Comparison of ENCODE assay signal across 1 cellular context in the genomic region with DNA sequence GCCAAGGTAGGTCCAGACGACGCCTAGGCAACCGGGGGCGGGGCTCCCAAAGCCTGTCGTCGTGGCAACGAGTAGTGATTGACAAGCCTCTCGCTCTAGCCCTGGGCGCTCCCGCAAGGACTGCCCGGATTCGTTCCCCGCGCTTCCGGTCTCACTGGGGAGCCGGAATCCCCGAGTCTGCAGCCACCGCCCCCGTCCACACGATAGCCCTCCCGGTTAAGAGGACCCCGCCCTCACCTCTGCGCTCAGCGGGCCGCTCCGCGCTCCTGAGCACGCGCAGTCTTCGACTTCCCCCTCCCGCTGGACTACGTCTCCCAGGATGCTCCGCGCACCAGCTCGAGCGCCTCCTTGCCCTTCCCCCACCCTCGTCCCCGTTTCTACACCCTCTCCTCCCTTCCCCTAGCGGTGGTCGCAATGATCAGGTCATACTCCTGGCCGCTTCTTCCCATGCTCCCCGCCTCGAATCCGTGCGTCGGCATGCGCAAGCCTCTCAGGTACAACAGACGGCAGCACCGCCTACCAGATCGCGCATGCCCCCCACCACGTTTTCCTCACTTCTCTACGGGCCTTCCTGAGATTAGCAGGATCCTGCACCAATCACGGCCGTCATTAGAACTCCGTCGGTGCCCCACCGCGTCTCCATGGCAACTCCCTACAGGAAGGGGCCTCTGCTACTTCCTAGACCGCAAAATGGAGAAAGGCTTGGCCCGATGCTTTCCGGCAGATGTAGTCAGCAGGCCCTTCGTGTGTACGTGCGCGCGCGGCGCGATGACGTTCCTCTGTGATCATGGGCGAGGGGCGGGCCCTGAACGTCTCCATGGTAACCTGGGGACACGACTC.
A peak's percentile ranks its signal among the peaks of the same experiment; 100 is the strongest.
TF ChIP-seq lines count a peak whose summit lies in the region.

A gene (minus strand): TSS at position 518 of the 840 bp plus-strand sequence. CDS start 1,946 bp downstream, outside the sequence.

TF ChIP-seq in HepG2, 621 proteins besides CTCF, POLR2A, EP300 and RAD21 (continued from another document and continues in another):
- TF ChIP-seq, protein P1, sequence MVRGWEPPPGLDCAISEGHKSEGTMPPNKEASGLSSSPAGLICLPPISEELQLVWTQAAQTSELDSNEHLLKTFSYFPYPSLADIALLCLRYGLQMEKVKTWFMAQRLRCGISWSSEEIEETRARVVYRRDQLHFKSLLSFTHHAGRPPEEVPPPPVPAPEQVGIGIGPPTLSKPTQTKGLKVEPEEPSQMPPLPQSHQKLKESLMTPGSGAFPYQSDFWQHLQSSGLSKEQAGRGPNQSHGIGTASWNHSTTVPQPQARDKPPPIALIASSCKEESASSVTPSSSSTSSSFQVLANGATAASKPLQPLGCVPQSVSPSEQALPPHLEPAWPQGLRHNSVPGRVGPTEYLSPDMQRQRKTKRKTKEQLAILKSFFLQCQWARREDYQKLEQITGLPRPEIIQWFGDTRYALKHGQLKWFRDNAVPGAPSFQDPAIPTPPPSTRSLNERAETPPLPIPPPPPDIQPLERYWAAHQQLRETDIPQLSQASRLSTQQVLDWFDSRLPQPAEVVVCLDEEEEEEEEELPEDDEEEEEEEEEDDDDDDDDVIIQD (CRISPR knock-in tag; IDR thresholded peaks at IDR 0.05; ENCODE audit: low read depth) = 0 out of 2 replicates have a peak, but pooled peaks have one; percentile 31
- TF ChIP-seq ISL2 (CRISPR knock-in tag; IDR thresholded peaks at IDR 0.05) (peak; percentile 52; the same call in 1 of the 2 replicates), ZNF367 (CRISPR knock-in tag; IDR thresholded peaks at IDR 0.05; ENCODE audit: borderline replicate concordance) (no peak), SALL1 (CRISPR knock-in tag; IDR thresholded peaks at IDR 0.05) (peak; percentile 60), PHF5A (CRISPR knock-in tag; IDR thresholded peaks at IDR 0.05; ENCODE audit: low read depth, unreplicated experiment) (peak; percentile 56), TBX2 (CRISPR knock-in tag; IDR thresholded peaks at IDR 0.05; ENCODE audit: borderline replicate concordance) (peak; percentile 65; the same call in 1 of the 2 replicates), HNRNPUL1 (IDR thresholded peaks at IDR 0.05; ENCODE audit: low read depth, low read length) (no peak), EHMT2 (IDR thresholded peaks at IDR 0.05; ENCODE audit: borderline replicate concordance, low read depth, low read length) (no peak), HDAC1 (CRISPR knock-in tag; IDR thresholded peaks at IDR 0.05) (peak; percentile 95; the same call in 1 of the 2 replicates), ETV6 (CRISPR knock-in tag; conservative IDR thresholded peaks at IDR 0.05) (no peak; the same call in 1 of the 2 replicates), NR2C2 (CRISPR knock-in tag; IDR thresholded peaks at IDR 0.05; ENCODE audit: borderline replicate concordance) (peak; percentile 79; the same call in 1 of the 2 replicates), BRD4 (CRISPR knock-in tag; IDR thresholded peaks at IDR 0.05) (no peak), NFYC (CRISPR knock-in tag; IDR thresholded peaks at IDR 0.05) (peak; percentile 87), ZNF264 (CRISPR knock-in tag; IDR thresholded peaks at IDR 0.05) (0 out of 2 replicates have a peak, but pooled peaks have one; percentile 2), ZNF605 (CRISPR knock-in tag; IDR thresholded peaks at IDR 0.05) (no peak), TOPORS (CRISPR knock-in tag; IDR thresholded peaks at IDR 0.05) (no peak), ZNF230 (CRISPR knock-in tag; IDR thresholded peaks at IDR 0.05) (no peak; the same call in 1 of the 2 replicates), HNF4G (IDR thresholded peaks at IDR 0.05; ENCODE audit: borderline replicate concordance, low read depth, low read length) (no peak), HNF4G (CRISPR knock-in tag; IDR thresholded peaks at IDR 0.05; ENCODE audit: borderline replicate concordance, low read depth) (0 out of 2 replicates have a peak, but pooled peaks have one; percentile 24)
- TF ChIP-seq, protein P2, sequence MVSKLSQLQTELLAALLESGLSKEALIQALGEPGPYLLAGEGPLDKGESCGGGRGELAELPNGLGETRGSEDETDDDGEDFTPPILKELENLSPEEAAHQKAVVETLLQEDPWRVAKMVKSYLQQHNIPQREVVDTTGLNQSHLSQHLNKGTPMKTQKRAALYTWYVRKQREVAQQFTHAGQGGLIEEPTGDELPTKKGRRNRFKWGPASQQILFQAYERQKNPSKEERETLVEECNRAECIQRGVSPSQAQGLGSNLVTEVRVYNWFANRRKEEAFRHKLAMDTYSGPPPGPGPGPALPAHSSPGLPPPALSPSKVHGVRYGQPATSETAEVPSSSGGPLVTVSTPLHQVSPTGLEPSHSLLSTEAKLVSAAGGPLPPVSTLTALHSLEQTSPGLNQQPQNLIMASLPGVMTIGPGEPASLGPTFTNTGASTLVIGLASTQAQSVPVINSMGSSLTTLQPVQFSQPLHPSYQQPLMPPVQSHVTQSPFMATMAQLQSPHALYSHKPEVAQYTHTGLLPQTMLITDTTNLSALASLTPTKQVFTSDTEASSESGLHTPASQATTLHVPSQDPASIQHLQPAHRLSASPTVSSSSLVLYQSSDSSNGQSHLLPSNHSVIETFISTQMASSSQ (IDR thresholded peaks at IDR 0.05; ENCODE audit: low read depth) = peak; percentile 17; the same call in 1 of the 2 replicates
- TF ChIP-seq, protein P2 (CRISPR knock-in tag; IDR thresholded peaks at IDR 0.05; ENCODE audit: borderline replicate concordance) = 0 out of 2 replicates have a peak, but pooled peaks have one; percentile 42
- TF ChIP-seq, protein P3, sequence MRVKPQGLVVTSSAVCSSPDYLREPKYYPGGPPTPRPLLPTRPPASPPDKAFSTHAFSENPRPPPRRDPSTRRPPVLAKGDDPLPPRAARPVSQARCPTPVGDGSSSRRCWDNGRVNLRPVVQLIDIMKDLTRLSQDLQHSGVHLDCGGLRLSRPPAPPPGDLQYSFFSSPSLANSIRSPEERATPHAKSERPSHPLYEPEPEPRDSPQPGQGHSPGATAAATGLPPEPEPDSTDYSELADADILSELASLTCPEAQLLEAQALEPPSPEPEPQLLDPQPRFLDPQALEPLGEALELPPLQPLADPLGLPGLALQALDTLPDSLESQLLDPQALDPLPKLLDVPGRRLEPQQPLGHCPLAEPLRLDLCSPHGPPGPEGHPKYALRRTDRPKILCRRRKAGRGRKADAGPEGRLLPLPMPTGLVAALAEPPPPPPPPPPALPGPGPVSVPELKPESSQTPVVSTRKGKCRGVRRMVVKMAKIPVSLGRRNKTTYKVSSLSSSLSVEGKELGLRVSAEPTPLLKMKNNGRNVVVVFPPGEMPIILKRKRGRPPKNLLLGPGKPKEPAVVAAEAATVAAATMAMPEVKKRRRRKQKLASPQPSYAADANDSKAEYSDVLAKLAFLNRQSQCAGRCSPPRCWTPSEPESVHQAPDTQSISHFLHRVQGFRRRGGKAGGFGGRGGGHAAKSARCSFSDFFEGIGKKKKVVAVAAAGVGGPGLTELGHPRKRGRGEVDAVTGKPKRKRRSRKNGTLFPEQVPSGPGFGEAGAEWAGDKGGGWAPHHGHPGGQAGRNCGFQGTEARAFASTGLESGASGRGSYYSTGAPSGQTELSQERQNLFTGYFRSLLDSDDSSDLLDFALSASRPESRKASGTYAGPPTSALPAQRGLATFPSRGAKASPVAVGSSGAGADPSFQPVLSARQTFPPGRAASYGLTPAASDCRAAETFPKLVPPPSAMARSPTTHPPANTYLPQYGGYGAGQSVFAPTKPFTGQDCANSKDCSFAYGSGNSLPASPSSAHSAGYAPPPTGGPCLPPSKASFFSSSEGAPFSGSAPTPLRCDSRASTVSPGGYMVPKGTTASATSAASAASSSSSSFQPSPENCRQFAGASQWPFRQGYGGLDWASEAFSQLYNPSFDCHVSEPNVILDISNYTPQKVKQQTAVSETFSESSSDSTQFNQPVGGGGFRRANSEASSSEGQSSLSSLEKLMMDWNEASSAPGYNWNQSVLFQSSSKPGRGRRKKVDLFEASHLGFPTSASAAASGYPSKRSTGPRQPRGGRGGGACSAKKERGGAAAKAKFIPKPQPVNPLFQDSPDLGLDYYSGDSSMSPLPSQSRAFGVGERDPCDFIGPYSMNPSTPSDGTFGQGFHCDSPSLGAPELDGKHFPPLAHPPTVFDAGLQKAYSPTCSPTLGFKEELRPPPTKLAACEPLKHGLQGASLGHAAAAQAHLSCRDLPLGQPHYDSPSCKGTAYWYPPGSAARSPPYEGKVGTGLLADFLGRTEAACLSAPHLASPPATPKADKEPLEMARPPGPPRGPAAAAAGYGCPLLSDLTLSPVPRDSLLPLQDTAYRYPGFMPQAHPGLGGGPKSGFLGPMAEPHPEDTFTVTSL (CRISPR knock-in tag; IDR thresholded peaks at IDR 0.05; ENCODE audit: borderline replicate concordance) = no peak
- TF ChIP-seq, protein P4, sequence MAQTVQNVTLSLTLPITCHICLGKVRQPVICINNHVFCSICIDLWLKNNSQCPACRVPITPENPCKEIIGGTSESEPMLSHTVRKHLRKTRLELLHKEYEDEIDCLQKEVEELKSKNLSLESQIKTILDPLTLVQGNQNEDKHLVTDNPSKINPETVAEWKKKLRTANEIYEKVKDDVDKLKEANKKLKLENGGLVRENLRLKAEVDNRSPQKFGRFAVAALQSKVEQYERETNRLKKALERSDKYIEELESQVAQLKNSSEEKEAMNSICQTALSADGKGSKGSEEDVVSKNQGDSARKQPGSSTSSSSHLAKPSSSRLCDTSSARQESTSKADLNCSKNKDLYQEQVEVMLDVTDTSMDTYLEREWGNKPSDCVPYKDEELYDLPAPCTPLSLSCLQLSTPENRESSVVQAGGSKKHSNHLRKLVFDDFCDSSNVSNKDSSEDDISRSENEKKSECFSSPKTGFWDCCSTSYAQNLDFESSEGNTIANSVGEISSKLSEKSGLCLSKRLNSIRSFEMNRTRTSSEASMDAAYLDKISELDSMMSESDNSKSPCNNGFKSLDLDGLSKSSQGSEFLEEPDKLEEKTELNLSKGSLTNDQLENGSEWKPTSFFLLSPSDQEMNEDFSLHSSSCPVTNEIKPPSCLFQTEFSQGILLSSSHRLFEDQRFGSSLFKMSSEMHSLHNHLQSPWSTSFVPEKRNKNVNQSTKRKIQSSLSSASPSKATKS (CRISPR knock-in tag; IDR thresholded peaks at IDR 0.05) = no peak
- TF ChIP-seq, protein P5, sequence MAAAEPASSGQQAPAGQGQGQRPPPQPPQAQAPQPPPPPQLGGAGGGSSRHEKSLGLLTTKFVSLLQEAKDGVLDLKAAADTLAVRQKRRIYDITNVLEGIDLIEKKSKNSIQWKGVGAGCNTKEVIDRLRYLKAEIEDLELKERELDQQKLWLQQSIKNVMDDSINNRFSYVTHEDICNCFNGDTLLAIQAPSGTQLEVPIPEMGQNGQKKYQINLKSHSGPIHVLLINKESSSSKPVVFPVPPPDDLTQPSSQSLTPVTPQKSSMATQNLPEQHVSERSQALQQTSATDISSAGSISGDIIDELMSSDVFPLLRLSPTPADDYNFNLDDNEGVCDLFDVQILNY (CRISPR knock-in tag; conservative IDR thresholded peaks at IDR 0.05) = no peak; the same call in 1 of the 2 replicates
- TF ChIP-seq, protein P6, sequence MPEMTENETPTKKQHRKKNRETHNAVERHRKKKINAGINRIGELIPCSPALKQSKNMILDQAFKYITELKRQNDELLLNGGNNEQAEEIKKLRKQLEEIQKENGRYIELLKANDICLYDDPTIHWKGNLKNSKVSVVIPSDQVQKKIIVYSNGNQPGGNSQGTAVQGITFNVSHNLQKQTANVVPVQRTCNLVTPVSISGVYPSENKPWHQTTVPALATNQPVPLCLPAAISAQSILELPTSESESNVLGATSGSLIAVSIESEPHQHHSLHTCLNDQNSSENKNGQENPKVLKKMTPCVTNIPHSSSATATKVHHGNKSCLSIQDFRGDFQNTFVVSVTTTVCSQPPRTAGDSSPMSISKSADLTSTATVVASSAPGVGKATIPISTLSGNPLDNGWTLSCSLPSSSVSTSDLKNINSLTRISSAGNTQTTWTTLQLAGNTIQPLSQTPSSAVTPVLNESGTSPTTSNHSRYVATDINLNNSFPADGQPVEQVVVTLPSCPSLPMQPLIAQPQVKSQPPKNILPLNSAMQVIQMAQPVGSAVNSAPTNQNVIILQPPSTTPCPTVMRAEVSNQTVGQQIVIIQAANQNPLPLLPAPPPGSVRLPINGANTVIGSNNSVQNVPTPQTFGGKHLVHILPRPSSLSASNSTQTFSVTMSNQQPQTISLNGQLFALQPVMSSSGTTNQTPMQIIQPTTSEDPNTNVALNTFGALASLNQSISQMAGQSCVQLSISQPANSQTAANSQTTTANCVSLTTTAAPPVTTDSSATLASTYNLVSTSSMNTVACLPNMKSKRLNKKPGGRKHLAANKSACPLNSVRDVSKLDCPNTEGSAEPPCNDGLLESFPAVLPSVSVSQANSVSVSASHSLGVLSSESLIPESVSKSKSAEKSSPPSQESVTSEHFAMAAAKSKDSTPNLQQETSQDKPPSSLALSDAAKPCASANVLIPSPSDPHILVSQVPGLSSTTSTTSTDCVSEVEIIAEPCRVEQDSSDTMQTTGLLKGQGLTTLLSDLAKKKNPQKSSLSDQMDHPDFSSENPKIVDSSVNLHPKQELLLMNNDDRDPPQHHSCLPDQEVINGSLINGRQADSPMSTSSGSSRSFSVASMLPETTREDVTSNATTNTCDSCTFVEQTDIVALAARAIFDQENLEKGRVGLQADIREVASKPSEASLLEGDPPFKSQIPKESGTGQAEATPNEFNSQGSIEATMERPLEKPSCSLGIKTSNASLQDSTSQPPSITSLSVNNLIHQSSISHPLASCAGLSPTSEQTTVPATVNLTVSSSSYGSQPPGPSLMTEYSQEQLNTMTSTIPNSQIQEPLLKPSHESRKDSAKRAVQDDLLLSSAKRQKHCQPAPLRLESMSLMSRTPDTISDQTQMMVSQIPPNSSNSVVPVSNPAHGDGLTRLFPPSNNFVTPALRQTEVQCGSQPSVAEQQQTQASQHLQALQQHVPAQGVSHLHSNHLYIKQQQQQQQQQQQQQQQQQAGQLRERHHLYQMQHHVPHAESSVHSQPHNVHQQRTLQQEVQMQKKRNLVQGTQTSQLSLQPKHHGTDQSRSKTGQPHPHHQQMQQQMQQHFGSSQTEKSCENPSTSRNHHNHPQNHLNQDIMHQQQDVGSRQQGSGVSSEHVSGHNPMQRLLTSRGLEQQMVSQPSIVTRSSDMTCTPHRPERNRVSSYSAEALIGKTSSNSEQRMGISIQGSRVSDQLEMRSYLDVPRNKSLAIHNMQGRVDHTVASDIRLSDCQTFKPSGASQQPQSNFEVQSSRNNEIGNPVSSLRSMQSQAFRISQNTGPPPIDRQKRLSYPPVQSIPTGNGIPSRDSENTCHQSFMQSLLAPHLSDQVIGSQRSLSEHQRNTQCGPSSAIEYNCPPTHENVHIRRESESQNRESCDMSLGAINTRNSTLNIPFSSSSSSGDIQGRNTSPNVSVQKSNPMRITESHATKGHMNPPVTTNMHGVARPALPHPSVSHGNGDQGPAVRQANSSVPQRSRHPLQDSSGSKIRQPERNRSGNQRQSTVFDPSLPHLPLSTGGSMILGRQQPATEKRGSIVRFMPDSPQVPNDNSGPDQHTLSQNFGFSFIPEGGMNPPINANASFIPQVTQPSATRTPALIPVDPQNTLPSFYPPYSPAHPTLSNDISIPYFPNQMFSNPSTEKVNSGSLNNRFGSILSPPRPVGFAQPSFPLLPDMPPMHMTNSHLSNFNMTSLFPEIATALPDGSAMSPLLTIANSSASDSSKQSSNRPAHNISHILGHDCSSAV (CRISPR knock-in tag; IDR thresholded peaks at IDR 0.05; ENCODE audit: borderline replicate concordance) = no peak
